8 cellular contexts compared by ENCODE assay signal in genomic region chr1:161182214-161182613, GRCh38.
DNase-seq lines count a peak whose midpoint lies in the region; ATAC-seq and TF ChIP-seq lines count a peak whose summit lies in the region.

No MANE protein-coding gene starts in this region.

- DNase-seq in GM10266 (ENCODE audit: extremely low spot score) (peak; percentile 54), T follicular helper cell (ENCODE audit: low read depth) (peak; percentile 27), choroid plexus epithelial cell (ENCODE audit: low read depth) (peak; percentile 57), GM13977 (ENCODE audit: low spot score) (no peak), NCI-H345 (lab: John Stamatoyannopoulos, UW) (no peak), NCI-H524 (lab: John Stamatoyannopoulos, UW) (no peak)
- peak; percentile 19 to 48 for DNase-seq in stimulated activated CD8-positive, alpha-beta memory T cell treated with anti-CD3 and anti-CD28 coated beads, Interleukin-15, amount 100 ng/mL, for 4 hours (ENCODE audit: low read depth in 2 of 2)

- ATAC-seq in HG02759 (IDR thresholded peaks at IDR 0.05; ENCODE audit: unreplicated experiment) = peak; percentile 40

- in situ Hi-C loops in GM13977 (cut with MboI; ENCODE audit: low pct_unique_long_range_greater_than_20kb, low sequenced_read_pairs, unreplicated experiment) = loop anchor here (25.0 kb wide), 1 partner anchor 530 kb away; the partner anchor contains the start of genes FCRLA and FCRLB

- no peak overlapping the region for H3K4me3 ChIP-seq in choroid plexus epithelial cell (ENCODE audit: low read depth, low read length)

- no peak for TF ChIP-seq CTCF in GM10266 (IDR thresholded peaks at IDR 0.05; ENCODE audit: control insufficient read depth, insufficient read depth, low read depth, missing control alignments)
- TF ChIP-seq CTCF in choroid plexus epithelial cell (conservative IDR thresholded peaks at IDR 0.05; ENCODE audit: low read depth, low read length) = no peak
- TF ChIP-seq CTCF in GM13977 (IDR thresholded peaks at IDR 0.05; ENCODE audit: extremely low read depth, insufficient read depth, missing control alignments) = no peak

Comparison
In these comparisons a context has a peak if more than half of its experiments do, and no peak if none do; other contexts are left out.
1. DNase-seq: peak in GM10266 (single experiment), T follicular helper cell (single experiment), choroid plexus epithelial cell (single experiment) and stimulated activated CD8-positive, alpha-beta memory T cell treated with anti-CD3 and anti-CD28 coated beads, Interleukin-15, amount 100 ng/mL, for 4 hours (2 of 2); none in GM13977 (single experiment), NCI-H345 (single experiment) and NCI-H524 (0 of 2).